ENCODE assay signal across 13 cellular contexts in the genomic region with DNA sequence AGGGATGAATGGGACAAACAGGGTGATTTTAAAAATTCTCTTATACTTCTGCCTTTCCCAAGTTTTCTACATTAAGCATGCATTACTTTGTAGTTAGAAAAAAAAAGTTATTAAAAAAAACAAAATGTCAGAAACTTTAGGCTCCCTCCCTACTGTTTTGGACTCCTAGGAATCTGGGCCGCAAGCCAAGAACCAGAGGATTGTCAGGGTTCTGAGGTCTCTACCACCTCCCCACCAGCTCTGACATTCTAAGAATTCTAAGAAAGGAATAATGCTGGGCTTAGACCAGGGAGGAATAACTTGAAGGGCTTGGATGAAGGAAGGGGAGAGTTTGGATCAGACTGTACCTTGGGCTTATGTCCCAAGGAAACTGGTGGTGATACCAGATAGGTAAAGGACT. TPM values are rescaled to one million over a fixed set of nuclear protein-coding genes. Genes with fewer than 3 reads are reported as not detected.
DNase-seq lines count a peak whose midpoint lies in the region; ATAC-seq and TF ChIP-seq lines count a peak whose summit lies in the region.
"Had no signal": no experiment of that assay in that cellular context is flagged by ENCODE, and none has a peak within 500 bp of the region (broad histone marks: within the 10 kb centered on the region; RNA-seq: fewer than 3 reads in every experiment).

No MANE protein-coding gene starts in this region.

- POLR2A ChIA-PET in SK-N-SH (lab: Yijun Ruan, JAX) = interaction anchor here (2.8 kb wide), 1 partner anchor 10 kb away, joined by 11 read pairs; no protein-coding TSS in a partner anchor

- H3F3A ChIP-seq in SK-N-SH (replicated peaks; ENCODE audit: insufficient read depth) = peaks cover 26% of the 10 kb centered on the region

- peak overlapping the region; percentile 83 for H3K4me3 Mint-ChIP-seq in activated T-cell treated with anti-CD3 and anti-CD28 coated beads, Interleukin-2, amount 50 U/mL, for 24 hours
- peak overlapping the region; percentile 89 for H3K4me3 Mint-ChIP-seq in stimulated activated effector memory CD8-positive, alpha-beta T cell treated with anti-CD3 and anti-CD28 coated beads, Interleukin-12 subunit alpha, Interleukin-12 subunit beta, amount 100 ng/mL, for 72 hours

- intact Hi-C loops in colonic mucosa (cut with DNase I) = no loop called here

- no peaks in the 10 kb centered on the region for H3K27me3 ChIP-seq in SK-N-SH (ENCODE audit: insufficient read depth)
- no peaks in the 10 kb centered on the region for H3K27me3 ChIP-seq in fibroblast of lung (ENCODE audit: control insufficient read depth, insufficient read depth, low read length)
- H3K27me3 ChIP-seq in colonic mucosa = no peaks in the 10 kb centered on the region

- no peak overlapping the region for H3K27ac Mint-ChIP-seq in activated T-cell treated with anti-CD3 and anti-CD28 coated beads, Interleukin-2, amount 50 U/mL, for 24 hours
- no peak overlapping the region for H3K27ac Mint-ChIP-seq in stimulated activated effector memory CD8-positive, alpha-beta T cell treated with anti-CD3 and anti-CD28 coated beads, Interleukin-12 subunit alpha, Interleukin-12 subunit beta, amount 100 ng/mL, for 72 hours

- H3K9me3 ChIP-seq in SK-N-SH (no peaks in the 10 kb centered on the region), fibroblast of lung (ENCODE audit: control insufficient read depth, insufficient read depth, low read depth, low read length) (no peaks in the 10 kb centered on the region), colonic mucosa (no peaks in the 10 kb centered on the region)

- no peak overlapping the region for H2AFZ ChIP-seq in SK-N-SH (ENCODE audit: low read depth)
- no peak overlapping the region for H2AFZ ChIP-seq in fibroblast of lung (ENCODE audit: low read length)

- H3K27ac ChIP-seq in SK-N-SH (ENCODE audit: low read depth in 2 of 2, low read length in 1 of 2) (no peak overlapping the region; a peak in 1 of 4 replicates), fibroblast of lung (ENCODE audit: insufficient read depth, low read length) (no peak overlapping the region), colonic mucosa (no peak overlapping the region)

- no peak for DNase-seq in activated T-cell treated with anti-CD3 and anti-CD28 coated beads, Interleukin-2, amount 50 U/mL, for 24 hours
- DNase-seq in activated T-cell treated with anti-CD3 and anti-CD28 coated beads, Interleukin-2, amount 50 U/mL, for 1 hour = no peak
- no peak for DNase-seq in SK-N-SH
- DNase-seq in fibroblast of lung (ENCODE audit: low read depth in 2 of 2) = no peak
- DNase-seq in stimulated activated effector memory CD8-positive, alpha-beta T cell treated with anti-CD3 and anti-CD28 coated beads, Interleukin-12 subunit alpha, Interleukin-12 subunit beta, amount 100 ng/mL, for 72 hours (ENCODE audit: low spot score in 2 of 2) = no peak
- no peak for DNase-seq in NCI-H2107 treated with DMSO at 0.1 percent for 48 hours (lab: John Stamatoyannopoulos, UW; ENCODE audit: unreplicated experiment)
- no peak for DNase-seq in NCI-H1048 (lab: John Stamatoyannopoulos, UW)
- DNase-seq in colonic mucosa = no peak
- DNase-seq: cortex of kidney; left colon; NCI-H1694; stimulated activated CD4-positive, alpha-beta T cell treated with anti-CD3 and anti-CD28 coated beads, Interleukin-2, amount 100 ng/mL, for 48 hours had no signal

- no peaks in the 10 kb centered on the region for H4K20me1 ChIP-seq in SK-N-SH (ENCODE audit: insufficient read depth)
- H4K20me1 ChIP-seq in fibroblast of lung (ENCODE audit: control insufficient read depth, extremely low read depth, insufficient read depth, low read length) = no peaks in the 10 kb centered on the region

- no peak overlapping the region for H3K9ac ChIP-seq in SK-N-SH
- no peak overlapping the region for H3K9ac ChIP-seq in fibroblast of lung (ENCODE audit: insufficient read depth, low read length)
- H3K9ac ChIP-seq in colonic mucosa (ENCODE audit: low read depth in 2 of 2, low read length in 2 of 2) = no peak overlapping the region

- H3K9me2 ChIP-seq in SK-N-SH = no peaks in the 10 kb centered on the region

- no peaks in the 10 kb centered on the region for H3K27me3 Mint-ChIP-seq in activated T-cell treated with anti-CD3 and anti-CD28 coated beads, Interleukin-2, amount 50 U/mL, for 24 hours

- TF ChIP-seq RAD21 in SK-N-SH (IDR thresholded peaks at IDR 0.05; ENCODE audit: low read length) = no peak

- peaks cover 14% of the 10 kb centered on the region; the same call in 1 of the 2 replicates for H3K79me2 ChIP-seq in SK-N-SH (ENCODE audit: insufficient read depth)
- peaks cover 4% of the 10 kb centered on the region for H3K79me2 ChIP-seq in fibroblast of lung (ENCODE audit: control insufficient read depth, insufficient read depth, low read length)

- H3K4me2 ChIP-seq in SK-N-SH (no peak overlapping the region), fibroblast of lung (ENCODE audit: extremely low read depth, insufficient read depth, low read length) (peak overlapping the region; percentile 32)

- H3K36me3 Mint-ChIP-seq in activated T-cell treated with anti-CD3 and anti-CD28 coated beads, Interleukin-2, amount 50 U/mL, for 24 hours (ENCODE audit: low read depth) = peaks cover 23% of the 10 kb centered on the region
- H3K36me3 Mint-ChIP-seq in stimulated activated effector memory CD8-positive, alpha-beta T cell treated with anti-CD3 and anti-CD28 coated beads, Interleukin-12 subunit alpha, Interleukin-12 subunit beta, amount 100 ng/mL, for 72 hours = peaks cover 25% of the 10 kb centered on the region

- H3K4me1 Mint-ChIP-seq in activated T-cell treated with anti-CD3 and anti-CD28 coated beads, Interleukin-2, amount 50 U/mL, for 24 hours (ENCODE audit: low read depth) = peaks cover 44% of the 10 kb centered on the region
- H3K4me1 Mint-ChIP-seq in stimulated activated effector memory CD8-positive, alpha-beta T cell treated with anti-CD3 and anti-CD28 coated beads, Interleukin-12 subunit alpha, Interleukin-12 subunit beta, amount 100 ng/mL, for 72 hours = peaks cover 39% of the 10 kb centered on the region

- no peak for ATAC-seq in stimulated activated effector memory CD8-positive, alpha-beta T cell treated with anti-CD3 and anti-CD28 coated beads, Interleukin-12 subunit alpha, Interleukin-12 subunit beta, amount 100 ng/mL, for 72 hours
- ATAC-seq: left colon had no signal

- TF ChIP-seq CTCF in SK-N-SH (IDR thresholded peaks at IDR 0.05) = no peak
- no peak for TF ChIP-seq CTCF in fibroblast of lung (conservative IDR thresholded peaks at IDR 0.05 in 1 of 2, IDR thresholded peaks at IDR 0.05 in 1 of 2; ENCODE audit: low read depth in 1 of 2, low read length in 2 of 2)
- TF ChIP-seq CTCF in colonic mucosa (IDR thresholded peaks at IDR 0.05) = no peak

- CTCF ChIA-PET in SK-N-SH (lab: Yijun Ruan, JAX) = interaction anchor here (0.5 to 3.4 kb wide), 11 partner anchors 8 to 81 kb away, joined by 3 to 30 read pairs (median 5); partner anchors contain the start of genes CA9, CCDC107, CREB3 and RMRP

- H3K36me3 ChIP-seq in SK-N-SH (replicated peaks in 1 of 2; ENCODE audit: control insufficient read depth in 1 of 2, insufficient read depth in 2 of 2, low read length in 1 of 2) (peaks cover 0 to 5% of the 10 kb centered on the region in 2 experiments), fibroblast of lung (ENCODE audit: control insufficient read depth, insufficient read depth, low read length) (no peaks in the 10 kb centered on the region), colonic mucosa (no peaks in the 10 kb centered on the region)

- H3K9me3 Mint-ChIP-seq in activated T-cell treated with anti-CD3 and anti-CD28 coated beads, Interleukin-2, amount 50 U/mL, for 24 hours = no peaks in the 10 kb centered on the region
- H3K9me3 Mint-ChIP-seq in stimulated activated effector memory CD8-positive, alpha-beta T cell treated with anti-CD3 and anti-CD28 coated beads, Interleukin-12 subunit alpha, Interleukin-12 subunit beta, amount 100 ng/mL, for 72 hours = no peaks in the 10 kb centered on the region

- peaks cover 0 to 12% of the 10 kb centered on the region in 2 experiments; a peak in 1 of 4 replicates for H3K4me1 ChIP-seq in SK-N-SH (ENCODE audit: control insufficient read depth in 1 of 2, insufficient read depth in 2 of 2, low read depth in 1 of 2, low read length in 1 of 2)
- H3K4me1 ChIP-seq in fibroblast of lung (ENCODE audit: control insufficient read depth, extremely low read depth, insufficient read depth, low read length) = peaks cover 11% of the 10 kb centered on the region
- H3K4me1 ChIP-seq in colonic mucosa = peaks cover 9% of the 10 kb centered on the region

- 94% methylated on average over 1 of the region's 1 CpG for WGBS in SK-N-SH (ENCODE audit: low lambda C conversion rate)

- H3K4me3 ChIP-seq in SK-N-SH (ENCODE audit: low read depth in 2 of 2, low read length in 1 of 2) (no peak overlapping the region), fibroblast of lung (replicated peaks in 1 of 4; ENCODE audit: control extremely low read depth in 1 of 4, insufficient read depth in 1 of 4, low read depth in 3 of 4, low read length in 4 of 4) (peak overlapping the region in 1 of 4 experiments; percentile 66), colonic mucosa (no peak overlapping the region)

- no peak for TF ChIP-seq EP300 in SK-N-SH (IDR thresholded peaks at IDR 0.05; ENCODE audit: borderline replicate concordance in 1 of 2, low read depth in 1 of 2, low read length in 1 of 2)

RNA-seq across cellular contexts. Expression of gene ARHGEF39, which starts 1.1 kb away (rescaled TPM):
- polyA plus RNA-seq in SK-N-SH (2012; rRNA removed) (4.9 and 5.2 TPM in 2 replicates), fibroblast of lung (0.77 and 3.9 TPM in 2 replicates)
- 1.9 and 2.5 TPM in 2 replicates for polyA plus RNA-seq in SK-N-SH (2012; cell fraction: cytosol; rRNA removed)
- 18.4 and 21.3 TPM in 2 replicates for polyA plus RNA-seq in SK-N-SH (2012; cell fraction: nucleus; rRNA removed)
- total RNA-seq in fibroblast of lung (under 0.01 and 0.66 TPM in 2 replicates), colonic mucosa (10 to 100 TPM in 1 of 2 donors, 1 to 10 TPM in 1; 7.3 to 34.0 TPM)
- polyA plus RNA-seq in fibroblast of lung (2012) = 0.63 and 2.3 TPM in 2 replicates
- 2.2 and 4.4 TPM in 2 replicates for polyA minus RNA-seq in fibroblast of lung (ENCODE audit: low replicate concordance)

RNA-seq across cellular contexts. Expression of gene CA9, which starts 7.7 kb away (rescaled TPM):
- polyA plus RNA-seq in SK-N-SH (2012; rRNA removed) (0.99 and 1.4 TPM in 2 replicates), fibroblast of lung (0.59 TPM in 1 of 2 replicates, not detected in the other)
- polyA plus RNA-seq in SK-N-SH (2012; cell fraction: cytosol; rRNA removed) = 0.50 and 1.1 TPM in 2 replicates
- 0.95 and 1.0 TPM in 2 replicates for polyA plus RNA-seq in SK-N-SH (2012; cell fraction: nucleus; rRNA removed)
- total RNA-seq in fibroblast of lung (0.17 and 0.26 TPM in 2 replicates), colonic mucosa (1 to 10 TPM; 1.8 to 5.9 TPM)
- 0.84 TPM in 2 replicates for polyA plus RNA-seq in fibroblast of lung (2012)
- polyA minus RNA-seq in fibroblast of lung (ENCODE audit: low replicate concordance) = not detected in 2 replicates

RNA-seq across cellular contexts. Expression of gene CCDC107, which starts 8.0 kb away (rescaled TPM):
- 20.9 and 22.0 TPM in 2 replicates for polyA plus RNA-seq in SK-N-SH (2012; rRNA removed)
- 18.4 and 19.9 TPM in 2 replicates for polyA plus RNA-seq in SK-N-SH (2012; cell fraction: cytosol; rRNA removed)
- 23.6 and 25.8 TPM in 2 replicates for polyA plus RNA-seq in SK-N-SH (2012; cell fraction: nucleus; rRNA removed)
- 15.4 and 20.6 TPM in 2 replicates for total RNA-seq in fibroblast of lung
- polyA plus RNA-seq in fibroblast of lung = 20.2 and 24.9 TPM in 2 replicates
- polyA plus RNA-seq in fibroblast of lung (2012) = 34.3 and 34.9 TPM in 2 replicates
- 1.3 and 17.5 TPM in 2 replicates for polyA minus RNA-seq in fibroblast of lung (ENCODE audit: low replicate concordance)
- total RNA-seq in colonic mucosa = 10 to 100 TPM; 19.4 to 38.3 TPM

RNA-seq across cellular contexts. Expression of gene RMRP, which starts 8.2 kb away (rescaled TPM):
- polyA plus RNA-seq in SK-N-SH (2012; rRNA removed) (64.9 and 157 TPM in 2 replicates), fibroblast of lung (75.4 and 110 TPM in 2 replicates)
- polyA plus RNA-seq in SK-N-SH (2012; cell fraction: cytosol; rRNA removed) = not detected in 2 replicates
- polyA plus RNA-seq in SK-N-SH (2012; cell fraction: nucleus; rRNA removed) = 125 TPM in 1 of 2 replicates, not detected in the other
- total RNA-seq in fibroblast of lung (67,954 and 162,287 TPM in 2 replicates), colonic mucosa (over 10,000 TPM; 17,917 to 26,785 TPM)
- 16.4 and 31.6 TPM in 2 replicates for polyA plus RNA-seq in fibroblast of lung (2012)
- 7,676 and 19,551 TPM in 2 replicates for polyA minus RNA-seq in fibroblast of lung (ENCODE audit: low replicate concordance)

RNA-seq across cellular contexts. Expression of gene SIT1, which starts 15.3 kb away (rescaled TPM):
- polyA plus RNA-seq in SK-N-SH (2012; rRNA removed) (not detected in 2 replicates), fibroblast of lung (0.07 TPM in 1 of 2 replicates, not detected in the other)
- not detected in 2 replicates for polyA plus RNA-seq in SK-N-SH (2012; cell fraction: cytosol; rRNA removed)
- polyA plus RNA-seq in SK-N-SH (2012; cell fraction: nucleus; rRNA removed) = not detected in 2 replicates
- total RNA-seq in fibroblast of lung (0.17 TPM in 1 of 2 replicates, not detected in the other), colonic mucosa (1 to 10 TPM in 1 of 2 donors, under 1 TPM in 1; 0.67 to 1.0 TPM)
- polyA plus RNA-seq in fibroblast of lung (2012) = not detected in 2 replicates
- not detected in 2 replicates for polyA minus RNA-seq in fibroblast of lung (ENCODE audit: low replicate concordance)
- total RNA-seq: frontal cortex had no signal
